Comparison of ENCODE assay signal across 16 cellular contexts in the genomic region with DNA sequence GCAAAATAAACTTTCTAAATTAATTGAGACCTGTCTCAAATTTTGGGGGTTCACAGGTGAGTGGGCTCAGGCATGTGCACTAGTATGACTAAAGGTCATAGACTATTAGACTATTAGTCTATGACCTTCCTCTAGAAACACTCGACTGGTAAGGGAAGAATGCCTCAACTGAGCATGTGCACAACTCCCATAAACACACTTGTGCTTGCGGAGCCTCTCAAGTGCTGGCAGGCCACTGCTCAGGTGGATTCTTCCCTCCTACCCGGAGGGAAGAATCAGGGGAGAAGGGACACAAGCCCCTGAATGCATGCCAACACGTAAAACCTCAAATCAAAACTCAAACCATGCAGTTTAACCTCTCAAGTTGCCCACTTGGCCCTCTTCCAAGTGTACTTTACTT.
DNase-seq lines count a peak whose midpoint lies in the region; ATAC-seq, FAIRE-seq and TF ChIP-seq lines count a peak whose summit lies in the region.
"Had no signal": no experiment of that assay in that cellular context is flagged by ENCODE, and none has a peak within 500 bp of the region (broad histone marks: within the 10 kb centered on the region; RNA-seq: fewer than 3 reads in every experiment).

No MANE protein-coding gene starts in this region.

- peaks cover 24% of the 10 kb centered on the region for H3K4me1 Mint-ChIP-seq in GM23338

- CTCF ChIA-PET in GM12878 (lab: Yijun Ruan, JAX), result no interaction called here

- no peaks in the 10 kb centered on the region for H3F3A ChIP-seq in GM23338 (replicated peaks; ENCODE audit: low read depth)

- no peak overlapping the region for H2BK15ac ChIP-seq in neuronal stem cell (ENCODE audit: low read length)

- peaks cover 3% of the 10 kb centered on the region for H3K79me1 ChIP-seq in neuronal stem cell (ENCODE audit: low read depth, low read length)

- no peak overlapping the region for H4K91ac ChIP-seq in neuronal stem cell (ENCODE audit: low read depth, low read length, poor library complexity)

- WGBS in GM12878 (ENCODE audit: insufficient coverage, insufficient replicate concordance, low lambda C conversion rate, missing lambda C conversion rate), result 80% methylated on average over 4 of the region's 4 CpGs
- WGBS in lung, 2 donors, result 41 to 47% methylated on average over 4 of the region's 4 CpGs
- 37 to 42% methylated on average over 4 of the region's 4 CpGs for WGBS in body of pancreas, 2 donors
- WGBS in neuronal stem cell (ENCODE audit: extremely low coverage in 2 of 2, insufficient read length in 2 of 2, insufficient replicate concordance in 1 of 2), 2 donors, result no CpG with 5 or more reads among the region's 4 CpGs

- H4K20me1 ChIP-seq in BLaER1 treated with 17β-estradiol and CSF1 and Interleukin-3, amounts not matched to agents 10 nM and 100 nM, result no peaks in the 10 kb centered on the region
- H4K20me1 ChIP-seq in GM23338 (replicated peaks; ENCODE audit: insufficient read depth), result no peaks in the 10 kb centered on the region
- H4K20me1 ChIP-seq in GM12878 (ENCODE audit: control insufficient read depth, insufficient read depth), result no peaks in the 10 kb centered on the region

- ATAC-seq in GM23338, result no peak
- ATAC-seq in GM12878, result peak; percentile 41
- ATAC-seq in lung (ENCODE audit: insufficient read depth, low FRiP score), result no peak
- ATAC-seq in body of pancreas, result no peak
- no peak for ATAC-seq in sciatic nerve

- H2AFZ ChIP-seq in GM23338 (peak overlapping the region; percentile 33; the same call in 1 of the 2 replicates), GM12878 (ENCODE audit: control insufficient read depth, low read depth, low read length) (peak overlapping the region; percentile 19; the same call in 1 of the 2 replicates), neuronal stem cell (ENCODE audit: low read length) (no peak overlapping the region)

- TF ChIP-seq CTCF in GM23338 (conservative IDR thresholded peaks at IDR 0.05; ENCODE audit: low read depth in 2 of 2), result no peak
- TF ChIP-seq CTCF in GM12878 (IDR thresholded peaks at IDR 0.05 in 2 of 3, conservative IDR thresholded peaks at IDR 0.05 in 1 of 3; ENCODE audit: control insufficient read depth in 2 of 3, extremely low read depth in 1 of 3, insufficient read depth in 1 of 3, low read depth in 3 of 3, low read length in 3 of 3), result no peak
- no peak for TF ChIP-seq CTCF in lung (IDR thresholded peaks at IDR 0.05; ENCODE audit: control extremely low read depth, extremely low read depth)
- no peak for TF ChIP-seq CTCF in body of pancreas (IDR thresholded peaks at IDR 0.05)

- no peak overlapping the region for H2BK5ac ChIP-seq in neuronal stem cell (ENCODE audit: low read length)

- H3K4me1 ChIP-seq in BLaER1 treated with 17β-estradiol and CSF1 and Interleukin-3, amounts not matched to agents 10 nM and 100 nM, result peaks cover 12 to 15% (median 14%) of the 10 kb centered on the region in 10 experiments
- H3K4me1 ChIP-seq in GM23338 (ENCODE audit: insufficient read depth) (peaks cover 41% of the 10 kb centered on the region), GM12878 (ENCODE audit: control insufficient read depth, insufficient read depth, low read length) (0 out of 2 replicates have a peak, but pooled peaks cover 2% of the 10 kb centered on the region), lung (ENCODE audit: control insufficient read depth in 2 of 2, insufficient read depth in 2 of 2, low read length in 2 of 2) (peaks cover 0 to 1% of the 10 kb centered on the region in 2 donors), body of pancreas (no peaks in the 10 kb centered on the region), neuronal stem cell (ENCODE audit: control insufficient read depth in 2 of 2, insufficient read depth in 1 of 2, low read depth in 1 of 2, low read length in 2 of 2) (no peaks in the 10 kb centered on the region)

- BruUV-seq in GM12878 (replicated peaks; lab: Mats Ljungman, UMichigan), result no TSS peak

- H3K4me3 ChIP-seq in BLaER1 treated with 17β-estradiol and CSF1 and Interleukin-3, amounts not matched to agents 10 nM and 100 nM, result no peak overlapping the region
- no peak overlapping the region for H3K4me3 ChIP-seq in GM23338
- H3K4me3 ChIP-seq in GM12878, result no peak overlapping the region
- H3K4me3 ChIP-seq in lung, result no peak overlapping the region
- no peak overlapping the region for H3K4me3 ChIP-seq in body of pancreas
- no peak overlapping the region for H3K4me3 ChIP-seq in neuronal stem cell (ENCODE audit: low read length in 2 of 2)

- H3K4me3 Mint-ChIP-seq in GM23338, result no peak overlapping the region
- H3K4me3 Mint-ChIP-seq: CD4-positive, alpha-beta T cell had no signal

- peaks cover 42% of the 10 kb centered on the region for H3K9me3 Mint-ChIP-seq in GM23338

- RAD21 ChIA-PET in GM12878 (lab: Charles Lee; ENCODE audit: unreplicated experiment), result interaction anchor here (0.7 kb wide), 1 partner anchor 127 kb away, joined by 4 read pairs; no protein-coding TSS in a partner anchor

- no peak overlapping the region for H4K8ac ChIP-seq in neuronal stem cell (ENCODE audit: low read depth, low read length)

- TF ChIP-seq EP300 in GM12878 (IDR thresholded peaks at IDR 0.05; ENCODE audit: borderline replicate concordance in 1 of 2, control insufficient read depth in 1 of 2, low read depth in 2 of 2, low read length in 2 of 2), result no peak

- H3K9ac ChIP-seq in BLaER1 treated with 17β-estradiol and CSF1 and Interleukin-3, amounts not matched to agents 10 nM and 100 nM, result no peak overlapping the region; a peak in 2 of 22 replicates
- H3K9ac ChIP-seq in GM12878 (ENCODE audit: control insufficient read depth, insufficient read depth, low read length), result no peak overlapping the region
- no peak overlapping the region for H3K9ac ChIP-seq in neuronal stem cell (ENCODE audit: low read depth, low read length, poor library complexity)

- H2BK120ac ChIP-seq in neuronal stem cell (ENCODE audit: low read depth, low read length), result no peak overlapping the region

- peaks cover 4% of the 10 kb centered on the region for H3K27me3 Mint-ChIP-seq in GM23338 (ENCODE audit: insufficient read depth, low read depth, poor library complexity)
- H3K27me3 Mint-ChIP-seq: CD4-positive, alpha-beta T cell had no signal

- no peak for TF ChIP-seq RAD21 in GM12878 (IDR thresholded peaks at IDR 0.05; ENCODE audit: insufficient read depth, low read depth, low read length)

- no peak overlapping the region for H3K27ac Mint-ChIP-seq in GM23338
- H3K27ac Mint-ChIP-seq: CD4-positive, alpha-beta T cell had no signal

- H3K14ac ChIP-seq in neuronal stem cell (ENCODE audit: low read length), result no peak overlapping the region

- H3K4me2 ChIP-seq in BLaER1 treated with 17β-estradiol and CSF1 and Interleukin-3, amounts not matched to agents 10 nM and 100 nM, result peak overlapping the region; percentile 24 to 82 (median 57); a peak in 20 of 22 replicates
- no peak overlapping the region for H3K4me2 ChIP-seq in GM23338
- no peak overlapping the region for H3K4me2 ChIP-seq in GM12878 (ENCODE audit: control insufficient read depth, insufficient read depth)
- no peak overlapping the region for H3K4me2 ChIP-seq in neuronal stem cell (ENCODE audit: insufficient read depth, low read length, poor library complexity, severe bottlenecking)

- H3K23ac ChIP-seq in neuronal stem cell (ENCODE audit: low read depth, low read length, poor library complexity), result no peak overlapping the region

- H3K79me2 ChIP-seq in GM23338 (replicated peaks; ENCODE audit: insufficient read depth) (no peaks in the 10 kb centered on the region), GM12878 (ENCODE audit: control insufficient read depth, insufficient read depth, low read length) (no peaks in the 10 kb centered on the region)

- H2AK5ac ChIP-seq in neuronal stem cell (ENCODE audit: low read depth, low read length), result no peak overlapping the region

- H3K4ac ChIP-seq in neuronal stem cell (ENCODE audit: low read length), result no peak overlapping the region

- no peak overlapping the region for H3K18ac ChIP-seq in neuronal stem cell (ENCODE audit: low read length)

- H3K27ac ChIP-seq in BLaER1 treated with 17β-estradiol and CSF1 and Interleukin-3, amounts not matched to agents 10 nM and 100 nM, result peak overlapping the region in 5 of 11 experiments; percentile 9 to 41 (median 33); a peak in 5 of 22 replicates
- no peak overlapping the region for H3K27ac ChIP-seq in GM23338 (ENCODE audit: low read depth)
- no peak overlapping the region for H3K27ac ChIP-seq in GM12878 (ENCODE audit: control insufficient read depth, insufficient read depth)
- no peak overlapping the region for H3K27ac ChIP-seq in lung (ENCODE audit: low read depth in 1 of 2, low read length in 1 of 2)
- no peak overlapping the region for H3K27ac ChIP-seq in body of pancreas
- H3K27ac ChIP-seq in neuronal stem cell (replicated peaks; ENCODE audit: low read length), result no peak overlapping the region

- intact Hi-C loops in GM12878 (cut with micrococcal nuclease; ENCODE audit: unreplicated experiment) (no loop called here), body of pancreas (cut with DNase I) (no loop called here), sciatic nerve (cut with DNase I) (no loop called here)

- DNase-seq in GM23338 (ENCODE audit: low spot score) (no peak), GM12878 (ENCODE audit: low read depth, low spot score) (no peak), lung (ENCODE audit: low spot score) (peak; percentile 35), body of pancreas (no peak), neuronal stem cell (ENCODE audit: low spot score) (no peak), DMS 273 treated with DMSO at 0.1 percent for 48 hours (lab: John Stamatoyannopoulos, UW) (no peak), sciatic nerve (ENCODE audit: low spot score) (no peak)
- DNase-seq: Calu3; CD4-positive, alpha-beta T cell; H7; Kasumi-1; NCI-H1436 treated with DMSO at 0.1 percent for 48 hours; NCI-H2171; NCI-H82; SHP77 treated with DMSO at 0.1 percent for 48 hours had no signal

- H3K9me3 ChIP-seq in BLaER1 treated with 17β-estradiol and CSF1 and Interleukin-3, amounts not matched to agents 10 nM and 100 nM (replicated peaks in 1 of 11), result peaks cover 25 to 38% (median 33%) of the 10 kb centered on the region in 11 experiments
- H3K9me3 ChIP-seq in GM12878 (replicated peaks; ENCODE audit: control insufficient read depth, insufficient read depth, low read length), result no peaks in the 10 kb centered on the region; the same call in 2 of the 3 replicates
- H3K9me3 ChIP-seq in lung (ENCODE audit: control insufficient read depth in 2 of 2, insufficient read depth in 1 of 2, low read length in 1 of 2), result no peaks in the 10 kb centered on the region
- peaks cover 0 to 3% (median 0%) of the 10 kb centered on the region in 3 donors for H3K9me3 ChIP-seq in body of pancreas
- H3K9me3 ChIP-seq in neuronal stem cell (replicated peaks in 1 of 2; ENCODE audit: control insufficient read depth in 2 of 2, insufficient read depth in 1 of 2, low read depth in 1 of 2, low read length in 2 of 2), result peaks cover 4 to 68% of the 10 kb centered on the region in 2 donors

- in situ Hi-C loops in GM12878 (cut with MboI), result no loop called here

- no peaks in the 10 kb centered on the region; the same call in 1 of the 2 replicates for H3K9me2 ChIP-seq in GM23338 (ENCODE audit: insufficient read depth)

- H3K36me3 Mint-ChIP-seq in GM23338 (ENCODE audit: low read depth), result peaks cover 34% of the 10 kb centered on the region

- POLR2A ChIA-PET in GM12878 (lab: Charles Lee), result interaction anchor here (0.6 kb wide), 1 partner anchor 10 kb away, joined by 4 read pairs; no protein-coding TSS in a partner anchor

- H2BK12ac ChIP-seq in neuronal stem cell (ENCODE audit: low read length), result no peak overlapping the region

- TF ChIP-seq POLR2A in GM12878 (IDR thresholded peaks at IDR 0.05; ENCODE audit: low read depth, low read length), result no peak
- no peak for TF ChIP-seq POLR2A in body of pancreas (IDR thresholded peaks at IDR 0.05)

- H3K36me3 ChIP-seq in BLaER1 treated with 17β-estradiol and CSF1 and Interleukin-3, amounts not matched to agents 10 nM and 100 nM, result no peaks in the 10 kb centered on the region
- H3K36me3 ChIP-seq in GM23338 (ENCODE audit: insufficient read depth), result no peaks in the 10 kb centered on the region
- H3K36me3 ChIP-seq in GM12878 (ENCODE audit: control insufficient read depth in 2 of 2, insufficient read depth in 2 of 2, low read length in 1 of 2), result no peaks in the 10 kb centered on the region
- no peaks in the 10 kb centered on the region for H3K36me3 ChIP-seq in lung (ENCODE audit: control insufficient read depth in 2 of 2, insufficient read depth in 2 of 2, low read length in 2 of 2)
- H3K36me3 ChIP-seq in body of pancreas (replicated peaks in 1 of 2; ENCODE audit: insufficient read depth in 1 of 2, low read depth in 2 of 2), result no peaks in the 10 kb centered on the region
- H3K36me3 ChIP-seq in neuronal stem cell (replicated peaks in 1 of 2; ENCODE audit: control insufficient read depth in 2 of 2, insufficient read depth in 2 of 2, low read length in 2 of 2), result peaks cover 0 to 52% of the 10 kb centered on the region in 2 donors

- no peaks in the 10 kb centered on the region for H3K27me3 ChIP-seq in BLaER1 treated with 17β-estradiol and CSF1 and Interleukin-3, amounts not matched to agents 10 nM and 100 nM
- H3K27me3 ChIP-seq in GM23338 (ENCODE audit: insufficient read depth), result no peaks in the 10 kb centered on the region
- H3K27me3 ChIP-seq in GM12878 (replicated peaks in 1 of 2; ENCODE audit: control insufficient read depth in 2 of 2, insufficient read depth in 2 of 2, low read length in 1 of 2), result no peaks in the 10 kb centered on the region
- H3K27me3 ChIP-seq in lung (ENCODE audit: control insufficient read depth, insufficient read depth), result no peaks in the 10 kb centered on the region
- no peaks in the 10 kb centered on the region for H3K27me3 ChIP-seq in body of pancreas
- H3K27me3 ChIP-seq in neuronal stem cell (ENCODE audit: control insufficient read depth in 3 of 3, insufficient read depth in 3 of 3, low read depth in 1 of 3, low read length in 3 of 3), result no peaks in the 10 kb centered on the region

- SMC1A ChIA-PET in GM12878 (lab: Charles Lee; ENCODE audit: uncharacterized antibody, unreplicated experiment), result no interaction called here

- no peak for FAIRE-seq in GM12878 (lab: Jason Lieb, UNC)

Comparison
In these comparisons a context has a peak if more than half of its experiments do, and no peak if none do; other contexts are left out.
1. H3K4me2 ChIP-seq: peak in BLaER1 treated with 17β-estradiol and CSF1 and Interleukin-3, amounts not matched to agents 10 nM and 100 nM (11 of 11); none in GM23338 (single experiment), GM12878 (single experiment) and neuronal stem cell (single experiment).